8 cellular contexts compared by ENCODE assay signal in the genomic region with DNA sequence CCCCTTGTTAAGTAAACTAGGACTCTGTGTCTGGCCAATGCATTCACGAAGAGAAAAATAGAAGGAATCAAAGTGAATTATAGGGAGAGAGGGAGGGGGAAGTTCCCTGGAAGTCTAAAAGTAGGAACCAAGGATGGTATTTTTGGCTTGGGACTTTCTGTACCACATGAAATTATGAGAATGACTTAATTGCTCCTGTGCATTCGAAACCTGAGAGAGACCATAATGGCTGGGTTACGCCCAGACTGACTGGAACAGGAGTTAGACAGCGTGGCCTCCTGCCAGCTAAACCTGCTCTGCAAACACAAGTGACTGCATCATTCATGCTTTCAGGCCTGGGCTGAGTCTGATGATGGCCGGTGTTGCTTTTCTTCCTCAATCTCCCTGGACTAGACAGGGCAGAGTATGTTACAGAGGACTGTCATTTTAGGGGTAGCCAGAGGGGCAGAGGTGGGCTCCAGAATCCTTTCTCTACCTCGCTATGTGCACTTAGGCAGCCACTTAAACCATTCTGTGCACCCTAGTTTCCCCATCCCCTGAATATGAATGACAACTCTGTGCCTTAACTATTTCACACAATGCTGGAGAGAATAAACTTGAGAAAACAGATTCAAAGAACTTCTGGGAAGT. TPM values are rescaled to one million over a fixed set of nuclear protein-coding genes. Genes with fewer than 3 reads are reported as not detected.
DNase-seq lines count a peak whose midpoint lies in the region; ATAC-seq, FAIRE-seq and TF ChIP-seq lines count a peak whose summit lies in the region.

No MANE protein-coding gene starts in this region.

- peaks cover 0 to 6% of the 10 kb centered on the region in 2 donors for H3K27me3 Mint-ChIP-seq in CD4-positive, alpha-beta memory T cell

- peak; percentile 64 for ATAC-seq in GM18870 (IDR thresholded peaks at IDR 0.05; ENCODE audit: unreplicated experiment)
- peak; percentile 62 for ATAC-seq in HG03025 (IDR thresholded peaks at IDR 0.05; ENCODE audit: low FRiP score, unreplicated experiment)

- peak overlapping the region in 1 of 2 donors; percentile 46 for H3K27ac ChIP-seq in small intestine (ENCODE audit: low read depth in 1 of 2, low read length in 1 of 2)
- no peak overlapping the region for H3K27ac ChIP-seq in CD4-positive, alpha-beta memory T cell (ENCODE audit: low read depth, low read length)

- H3K4me1 ChIP-seq in small intestine (ENCODE audit: control insufficient read depth in 2 of 2, insufficient read depth in 1 of 2, low read depth in 1 of 2, low read length in 1 of 2), result peaks cover 0 to 13% of the 10 kb centered on the region in 2 donors
- H3K4me1 ChIP-seq in CD4-positive, alpha-beta memory T cell (ENCODE audit: insufficient read depth, low read length), result no peaks in the 10 kb centered on the region

- whole genome bisulfite sequencing in small intestine, 3 donors, result 21 to 44% (median 38%) methylated on average over 6 of the region's 6 CpGs

- CTCF ChIA-PET in CD4-positive, alpha-beta memory T cell (lab: Charles Lee; ENCODE audit: partially characterized antibody), result no interaction called here

- H3K27ac Mint-ChIP-seq in CD4-positive, alpha-beta memory T cell, result no peak overlapping the region

- TF ChIP-seq CTCF in fibroblast of mammary gland (conservative IDR thresholded peaks at IDR 0.05; ENCODE audit: control insufficient read depth, insufficient read depth, low read depth, low read length), result no peak

- POLR2A ChIA-PET in CD4-positive, alpha-beta memory T cell (lab: Charles Lee; ENCODE audit: partially characterized antibody), result no interaction called here

- H3K36me3 ChIP-seq in small intestine (ENCODE audit: control insufficient read depth in 2 of 2, insufficient read depth in 2 of 2, low read length in 2 of 2), result no peaks in the 10 kb centered on the region
- H3K36me3 ChIP-seq in CD4-positive, alpha-beta memory T cell (ENCODE audit: insufficient read depth, low read length), result no peaks in the 10 kb centered on the region

- no peak for FAIRE-seq in small intestine (lab: Jason Lieb, UNC)

- H3K36me3 Mint-ChIP-seq in CD4-positive, alpha-beta memory T cell, result no peaks in the 10 kb centered on the region

- H3K4me3 ChIP-seq in fibroblast of mammary gland (ENCODE audit: control insufficient read depth, low read depth, low read length), result no peak overlapping the region
- H3K4me3 ChIP-seq in small intestine (ENCODE audit: low read depth in 1 of 2, low read length in 2 of 2), result no peak overlapping the region
- H3K4me3 ChIP-seq in CD4-positive, alpha-beta memory T cell (ENCODE audit: low read length in 2 of 2), result no peak overlapping the region

- no peaks in the 10 kb centered on the region for H3K4me1 Mint-ChIP-seq in CD4-positive, alpha-beta memory T cell

- intact Hi-C loops in CD4-positive, alpha-beta memory T cell (cut with micrococcal nuclease), result no loop called here

- DNase-seq in NCI-H2196 treated with DMSO at 0.1 percent for 48 hours (lab: John Stamatoyannopoulos, UW; ENCODE audit: unreplicated experiment) (peak; percentile 46), fibroblast of mammary gland (ENCODE audit: low read depth) (peak; percentile 81), small intestine (peak; percentile 88)
- DNase-seq in activated CD4-positive, alpha-beta T cell treated with anti-CD3 and anti-CD28 coated beads, Interleukin-2, amount 50 U/mL, for 1 hour, result no peak
- DNase-seq in effector CD4-positive, alpha-beta T cell, result no peak
- DNase-seq in CD4-positive, alpha-beta memory T cell, result no peak

- no peaks in the 10 kb centered on the region for H3K27me3 ChIP-seq in small intestine (ENCODE audit: control insufficient read depth in 2 of 2, insufficient read depth in 2 of 2, low read length in 2 of 2)
- no peaks in the 10 kb centered on the region for H3K27me3 ChIP-seq in CD4-positive, alpha-beta memory T cell (ENCODE audit: insufficient read depth, low read length)

- no peak overlapping the region for H3K4me3 Mint-ChIP-seq in CD4-positive, alpha-beta memory T cell

- no peaks in the 10 kb centered on the region for H3K9me3 Mint-ChIP-seq in CD4-positive, alpha-beta memory T cell

- no peaks in the 10 kb centered on the region for H3K9me3 ChIP-seq in small intestine (ENCODE audit: control insufficient read depth, low read depth)
- H3K9me3 ChIP-seq in CD4-positive, alpha-beta memory T cell (ENCODE audit: control insufficient read depth in 1 of 2, low read length in 2 of 2), result no peaks in the 10 kb centered on the region

RNA-seq across cellular contexts. Expression of a gene that starts 58.9 kb away (rescaled TPM):
- polyA plus RNA-seq in small intestine, result 100 to 1,000 TPM in 1 of 3 donors, 10 to 100 TPM in 2; 32.3 to 122 (median 85.9) TPM
- total RNA-seq in CD4-positive, alpha-beta memory T cell, result 1 to 10 TPM; 2.1 to 4.6 TPM
- not detected for polyA plus RNA-seq in CD4-positive, alpha-beta memory T cell

Comparison
In these comparisons a context has a peak if more than half of its experiments do, and no peak if none do; other contexts are left out.
1. DNase-seq: peak in NCI-H2196 treated with DMSO at 0.1 percent for 48 hours (single experiment), fibroblast of mammary gland (single experiment) and small intestine (single experiment); none in activated CD4-positive, alpha-beta T cell treated with anti-CD3 and anti-CD28 coated beads, Interleukin-2, amount 50 U/mL, for 1 hour (single experiment), effector CD4-positive, alpha-beta T cell (single experiment) and CD4-positive, alpha-beta memory T cell (0 of 5).
2. RNA of a gene that starts 58.9 kb away (polyA plus RNA-seq): 32.3 to 122 TPM in small intestine; not detected in CD4-positive, alpha-beta memory T cell; every median in the first group is over 10 times any median in the second.